In the genomic region with DNA sequence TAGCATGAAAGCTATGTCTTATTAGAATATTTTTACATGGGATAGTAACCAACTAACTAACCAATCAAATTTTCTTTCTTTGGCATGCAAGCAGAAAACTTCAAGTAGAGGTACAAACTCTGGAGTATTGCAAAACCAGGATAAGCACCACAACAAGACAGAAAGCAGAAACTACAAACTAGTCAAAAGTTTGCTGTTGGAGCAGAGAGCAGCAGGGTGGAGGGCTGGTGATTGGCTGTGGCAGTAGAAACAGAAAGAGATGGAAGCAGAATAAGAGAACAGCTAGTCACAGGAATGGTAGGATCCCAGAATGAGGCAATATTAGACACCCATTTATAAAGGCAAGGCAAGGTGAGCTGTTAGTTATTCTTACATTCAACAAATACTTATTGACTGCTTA, we compare ENCODE assay signal across 17 cellular contexts. TPM values are rescaled to one million over a fixed set of nuclear protein-coding genes. Genes with fewer than 3 reads are reported as not detected.
"Had no signal": no experiment of that assay in that cellular context is flagged by ENCODE, and none has a peak within 500 bp of the region (broad histone marks: within the 10 kb centered on the region; RNA-seq: fewer than 3 reads in every experiment).

No MANE protein-coding gene starts in this region.

- H3K27ac ChIP-seq: ascending aorta, sigmoid colon, spleen, tibial artery, uterus, VCaP had no signal

- H3K4me1 Mint-ChIP-seq: nephron had no signal

- H3K9me3 Mint-ChIP-seq: activated naive CD4-positive, alpha-beta T cell treated with anti-CD3 and anti-CD28 coated beads for 36 hours; activated naive CD8-positive, alpha-beta T cell treated with anti-CD3 and anti-CD28 coated beads, Interleukin-2, amount 50 U/mL, for 24 hours; activated T-helper 2 cell treated with anti-CD3 and anti-CD28 coated beads, Interferon-gamma antibody, Interleukin-2, Interleukin-4, amounts not matched to agents 10 μg/mL and 5 μg/mL and 100 μg/mL, durations not matched to agents 14 hours and 24 hours and 36 hours; nephron had no signal

- DNase-seq: activated CD4-positive, alpha-beta T cell treated with anti-CD3 and anti-CD28 coated beads, Interleukin-2, amount 50 U/mL, for 48 hours; activated CD8-positive, alpha-beta memory T cell treated with anti-CD3 and anti-CD28 coated beads, Interleukin-2, amount 10 ng/mL, durations not matched to agents 7 days and 5 days; activated naive CD4-positive, alpha-beta T cell treated with anti-CD3 and anti-CD28 coated beads for 36 hours; activated naive CD8-positive, alpha-beta T cell treated with anti-CD3 and anti-CD28 coated beads, Interleukin-2, amount 50 U/mL, for 24 hours; activated T-cell treated with anti-CD3 and anti-CD28 coated beads, Interleukin-2, amount 50 U/mL, for 1 hour; effector memory CD8-positive, alpha-beta T cell; foreskin melanocyte; immature natural killer cell; sigmoid colon; spleen; tibial artery; uterus had no signal

- H3K4me3 ChIP-seq: ascending aorta, sigmoid colon, spleen, tibial artery, uterus had no signal

- H3K4me1 ChIP-seq: ascending aorta, tibial artery, uterus had no signal

- H3K9me3 ChIP-seq: ascending aorta, sigmoid colon, spleen, tibial artery, uterus had no signal

- H3K27ac Mint-ChIP-seq: activated CD8-positive, alpha-beta memory T cell treated with anti-CD3 and anti-CD28 coated beads, Interleukin-2, amount 10 ng/mL, durations not matched to agents 7 days and 5 days; activated naive CD4-positive, alpha-beta T cell treated with anti-CD3 and anti-CD28 coated beads for 36 hours; activated naive CD8-positive, alpha-beta T cell treated with anti-CD3 and anti-CD28 coated beads, Interleukin-2, amount 50 U/mL, for 24 hours; activated T-helper 2 cell treated with anti-CD3 and anti-CD28 coated beads, Interferon-gamma antibody, Interleukin-2, Interleukin-4, amounts not matched to agents 10 μg/mL and 5 μg/mL and 100 μg/mL, durations not matched to agents 14 hours and 24 hours and 36 hours; dendritic cell treated with granulocyte-macrophage colony-stimulating factor and Interleukin-4, amounts not matched to agents 40 ng/mL and 50 ng/mL, for 4 days; effector memory CD8-positive, alpha-beta T cell; nephron had no signal

- H3K36me3 ChIP-seq: ascending aorta, sigmoid colon, spleen, tibial artery, uterus had no signal

- H3K27me3 Mint-ChIP-seq: activated CD8-positive, alpha-beta memory T cell treated with anti-CD3 and anti-CD28 coated beads, Interleukin-2, amount 10 ng/mL, durations not matched to agents 7 days and 5 days; activated naive CD8-positive, alpha-beta T cell treated with anti-CD3 and anti-CD28 coated beads, Interleukin-2, amount 50 U/mL, for 24 hours; effector memory CD8-positive, alpha-beta T cell had no signal

- ATAC-seq: activated CD8-positive, alpha-beta memory T cell treated with anti-CD3 and anti-CD28 coated beads, Interleukin-2, amount 10 ng/mL, durations not matched to agents 7 days and 5 days; activated naive CD8-positive, alpha-beta T cell treated with anti-CD3 and anti-CD28 coated beads, Interleukin-2, amount 50 U/mL, for 24 hours; effector memory CD8-positive, alpha-beta T cell had no signal

- H3K27me3 ChIP-seq: ascending aorta, sigmoid colon, spleen, tibial artery, uterus had no signal

- H3K36me3 Mint-ChIP-seq: activated CD8-positive, alpha-beta memory T cell treated with anti-CD3 and anti-CD28 coated beads, Interleukin-2, amount 10 ng/mL, durations not matched to agents 7 days and 5 days; immature natural killer cell had no signal

- H3K4me3 Mint-ChIP-seq: activated CD8-positive, alpha-beta memory T cell treated with anti-CD3 and anti-CD28 coated beads, Interleukin-2, amount 10 ng/mL, durations not matched to agents 7 days and 5 days; activated naive CD4-positive, alpha-beta T cell treated with anti-CD3 and anti-CD28 coated beads for 36 hours; activated naive CD8-positive, alpha-beta T cell treated with anti-CD3 and anti-CD28 coated beads, Interleukin-2, amount 50 U/mL, for 24 hours; dendritic cell treated with granulocyte-macrophage colony-stimulating factor and Interleukin-4, amounts not matched to agents 40 ng/mL and 50 ng/mL, for 4 days; effector memory CD8-positive, alpha-beta T cell; immature natural killer cell; nephron had no signal

RNA-seq across cellular contexts. Expression of a gene that starts 6.8 kb away (rescaled TPM):
- total RNA-seq: activated T-helper 2 cell treated with anti-CD3 and anti-CD28 coated beads, Interferon-gamma antibody, Interleukin-2, Interleukin-4, amounts not matched to agents 10 μg/mL and 5 μg/mL and 100 μg/mL, durations not matched to agents 14 hours and 24 hours and 36 hours; ascending aorta had no signal
